Comparison of ENCODE assay signal across 1 cellular context in genomic region chr15:66476535-66476934, GRCh38.
TF ChIP-seq lines count a peak whose summit lies in the region.

No MANE protein-coding gene starts in this region.

TF ChIP-seq in H1, 55 proteins besides CTCF, POLR2A, EP300 and RAD21:
- TF ChIP-seq CHD2 (IDR thresholded peaks at IDR 0.05; ENCODE audit: low read length) (no peak), EGR1 (IDR thresholded peaks at IDR 0.05; ENCODE audit: borderline replicate concordance, low read depth, low read length) (no peak), YY1 (IDR thresholded peaks at IDR 0.05; ENCODE audit: low read depth, low read length) (no peak), GTF2F1 (IDR thresholded peaks at IDR 0.05; ENCODE audit: borderline replicate concordance, low read depth, low read length) (no peak), FOSL1 (IDR thresholded peaks at IDR 0.05; ENCODE audit: insufficient read depth, low read depth, low read length) (no peak), MAFK (IDR thresholded peaks at IDR 0.05; ENCODE audit: low read depth, low read length) (no peak), SP1 (IDR thresholded peaks at IDR 0.05; ENCODE audit: low read depth, low read length) (no peak)
